In the genomic region with DNA sequence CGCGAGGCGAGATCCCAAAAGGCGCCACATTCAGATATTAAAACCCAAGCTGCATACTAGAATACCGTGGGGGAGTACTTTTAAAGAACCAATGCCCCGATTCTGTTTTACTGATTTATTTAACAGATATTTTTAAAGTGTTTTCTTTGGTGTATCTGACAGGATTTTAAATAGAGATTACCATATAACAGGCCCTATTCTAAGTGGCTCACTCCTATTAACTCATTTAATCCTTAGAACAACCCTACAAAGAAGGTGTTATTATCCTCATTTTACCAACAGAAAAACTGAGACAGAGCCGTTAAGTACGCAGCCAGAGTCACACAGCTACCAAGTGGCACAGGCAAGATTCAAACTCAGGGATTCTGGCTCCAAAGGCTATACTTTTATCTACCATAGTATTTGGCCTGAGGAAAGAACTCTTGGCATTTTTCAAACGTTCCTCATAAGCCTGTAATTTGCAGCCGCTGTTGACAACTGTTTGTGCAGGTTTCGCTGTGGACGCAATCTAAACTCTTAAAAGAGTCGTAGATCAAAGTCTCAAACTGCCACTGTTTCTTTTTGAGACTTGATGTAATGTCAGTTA, we compare ENCODE assay signal across 9 cellular contexts. TPM values are rescaled to one million over a fixed set of nuclear protein-coding genes. Genes with fewer than 3 reads are reported as not detected.
DNase-seq lines count a peak whose midpoint lies in the region; ATAC-seq, FAIRE-seq and TF ChIP-seq lines count a peak whose summit lies in the region.
"Had no signal": no experiment of that assay in that cellular context is flagged by ENCODE, and none has a peak within 500 bp of the region (broad histone marks: within the 10 kb centered on the region; RNA-seq: fewer than 3 reads in every experiment).

No MANE protein-coding gene starts in this region.

- H3K9ac ChIP-seq in H1 (replicated peaks in 1 of 4; ENCODE audit: extremely low read depth in 1 of 4, low read depth in 3 of 4, low read length in 3 of 4) = peak overlapping the region; percentile 1 to 62 (median 50); a peak in 6 of 7 replicates

- H3K79me2 ChIP-seq in H1 (ENCODE audit: control insufficient read depth in 1 of 2, insufficient read depth in 2 of 2, low read length in 2 of 2) = peaks cover 30 to 44% of the 10 kb centered on the region in 2 experiments

- H2AFZ ChIP-seq in H1 (ENCODE audit: low read length) = peak overlapping the region; percentile 25

- H3K4me1 ChIP-seq in H1 (replicated peaks in 1 of 4; ENCODE audit: control insufficient read depth in 3 of 4, insufficient read depth in 4 of 4, low read length in 3 of 4) (peaks cover 7 to 16% (median 13%) of the 10 kb centered on the region in 4 experiments), psoas muscle (peaks cover 29% of the 10 kb centered on the region), right cardiac atrium (ENCODE audit: control insufficient read depth, insufficient read depth, low read length) (peaks cover 4% of the 10 kb centered on the region)

- H2BK20ac ChIP-seq in H1 (ENCODE audit: low read length) = no peak overlapping the region

- no peak overlapping the region for H3K14ac ChIP-seq in H1 (ENCODE audit: insufficient read length)

- no peak for TF ChIP-seq RAD21 in H1 (IDR thresholded peaks at IDR 0.05 in 1 of 2, conservative IDR thresholded peaks at IDR 0.05 in 1 of 2; ENCODE audit: low read depth in 2 of 2, low read length in 2 of 2)

- no peak overlapping the region for H3K23ac ChIP-seq in H1 (ENCODE audit: insufficient read length)

- H4K5ac ChIP-seq in H1 (ENCODE audit: insufficient read length, low read depth, low read length) = no peak overlapping the region

- no peak overlapping the region for H3K56ac ChIP-seq in H1 (replicated peaks; ENCODE audit: insufficient read length, low read depth, low read length)

- H3K23me2 ChIP-seq in H1 (ENCODE audit: low read depth, low read length) = peaks cover 10% of the 10 kb centered on the region

- no peak overlapping the region for H3K18ac ChIP-seq in H1 (ENCODE audit: extremely low read depth, low read length)

- H3K79me1 ChIP-seq in H1 (ENCODE audit: low read depth, low read length) = peaks cover 9% of the 10 kb centered on the region

- H2BK5ac ChIP-seq in H1 (ENCODE audit: low read depth, low read length) = no peak overlapping the region

- TF ChIP-seq EP300 in H1 (IDR thresholded peaks at IDR 0.05; ENCODE audit: borderline replicate concordance in 1 of 2, low read depth in 2 of 2, low read length in 2 of 2) = no peak

- H4K8ac ChIP-seq in H1 (ENCODE audit: extremely low read depth, insufficient read depth, low read length) = no peak overlapping the region

- H3K36me3 ChIP-seq in H7 (replicated peaks; ENCODE audit: control insufficient read depth, insufficient read depth, low read length) (peaks cover 3% of the 10 kb centered on the region), H1 (ENCODE audit: control insufficient read depth in 2 of 4, insufficient read depth in 4 of 4, low read length in 3 of 4) (no peaks in the 10 kb centered on the region; a peak in 1 of 8 replicates), psoas muscle (ENCODE audit: insufficient read depth in 1 of 2, low read depth in 1 of 2) (no peaks in the 10 kb centered on the region)
- H3K36me3 ChIP-seq: tibial nerve had no signal

- no peak for TF ChIP-seq POLR2A in H1 (IDR thresholded peaks at IDR 0.05; ENCODE audit: control extremely low read depth in 1 of 2, low read depth in 2 of 2, low read length in 2 of 2)

- H2BK15ac ChIP-seq in H1 (ENCODE audit: low read length) = no peak overlapping the region

- ATAC-seq in psoas muscle (no peak), right cardiac atrium (no peak)

- H2AK5ac ChIP-seq in H1 (ENCODE audit: low read depth, low read length) = no peak overlapping the region

- POLR2A ChIA-PET in H1 (lab: Charles Lee; ENCODE audit: partially characterized antibody) = interaction anchor here (0.6 to 2.5 kb wide), 13 partner anchors 9 to 198 kb away, joined by 3 to 22 read pairs (median 4); no protein-coding TSS in a partner anchor

- no peak overlapping the region for H2BK12ac ChIP-seq in H1 (ENCODE audit: low read depth, low read length)

- TF ChIP-seq CTCF in H1 (IDR thresholded peaks at IDR 0.05; ENCODE audit: control extremely low read depth in 1 of 3, insufficient read depth in 1 of 3, low read depth in 1 of 3, low read length in 3 of 3) (no peak), psoas muscle (IDR thresholded peaks at IDR 0.05) (no peak), GM10266 (IDR thresholded peaks at IDR 0.05; ENCODE audit: control insufficient read depth, insufficient read depth, low read depth, missing control alignments) (no peak)

- peak overlapping the region; percentile 69 to 97 for H3K4me2 ChIP-seq in H1 (ENCODE audit: insufficient read depth in 1 of 2, low read depth in 2 of 2, low read length in 2 of 2)

- CTCF ChIA-PET in H1 (lab: Charles Lee; ENCODE audit: partially characterized antibody) = interaction anchor here (0.6 to 1.3 kb wide), 4 partner anchors 9 to 90 kb away, joined by 3 to 4 read pairs (median 3); no protein-coding TSS in a partner anchor

- H3K4me3 ChIP-seq in H7 (ENCODE audit: insufficient read depth, low read depth, low read length) (peak overlapping the region; percentile 19; the same call in 1 of the 2 replicates), H1 (ENCODE audit: extremely low read depth in 1 of 4, insufficient read depth in 2 of 4, low read depth in 3 of 4, low read length in 4 of 4) (peak overlapping the region; percentile 65 to 91 (median 82); a peak in 5 of 8 replicates), psoas muscle (peak overlapping the region; percentile 41), right cardiac atrium (ENCODE audit: low read length) (no peak overlapping the region)

- H3K27me3 ChIP-seq in H7 (ENCODE audit: control insufficient read depth, insufficient read depth, low read length) (no peaks in the 10 kb centered on the region), H1 (replicated peaks in 1 of 4; ENCODE audit: control insufficient read depth in 3 of 4, extremely low read depth in 1 of 4, insufficient read depth in 3 of 4, low read length in 3 of 4) (no peaks in the 10 kb centered on the region), psoas muscle (ENCODE audit: insufficient read depth in 3 of 3, low read length in 2 of 3) (no peaks in the 10 kb centered on the region), right cardiac atrium (ENCODE audit: control insufficient read depth, insufficient read depth) (no peaks in the 10 kb centered on the region)
- H3K27me3 ChIP-seq: tibial nerve had no signal

- H3K27ac ChIP-seq in H1 (ENCODE audit: low read depth, low read length) (no peak overlapping the region), psoas muscle (no peak overlapping the region), right cardiac atrium (ENCODE audit: low read length) (no peak overlapping the region)

- 38% methylated on average over 13 of the region's 13 CpGs; no CpG with 5 or more reads in 1 of the 2 experiments for WGBS in H1 (ENCODE audit: extremely low coverage in 1 of 2, insufficient coverage in 1 of 2, insufficient read length in 1 of 2, insufficient replicate concordance in 2 of 2, low coverage in 1 of 2, low lambda C conversion rate in 2 of 2, missing lambda C conversion rate in 1 of 2), 2 experiments
- 29 to 31% (median 30%) methylated on average over 13 of the region's 13 CpGs for WGBS in psoas muscle, 3 donors
- WGBS in right cardiac atrium = 32% methylated on average over 13 of the region's 13 CpGs

- H3K9me3 ChIP-seq in H1 (ENCODE audit: insufficient read depth in 2 of 2, low read depth in 1 of 2, low read length in 1 of 2) (no peaks in the 10 kb centered on the region), psoas muscle (no peaks in the 10 kb centered on the region), right cardiac atrium (ENCODE audit: control insufficient read depth, low read length) (no peaks in the 10 kb centered on the region)
- H3K9me3 ChIP-seq: tibial nerve had no signal

- H4K20me1 ChIP-seq in H1 (replicated peaks in 1 of 2; ENCODE audit: control insufficient read depth in 1 of 2, insufficient read depth in 2 of 2, low read length in 2 of 2) = peaks cover 9 to 17% of the 10 kb centered on the region in 2 experiments

- H4K91ac ChIP-seq in H1 (replicated peaks; ENCODE audit: insufficient read length, low read length) = no peak overlapping the region

- intact Hi-C loops in psoas muscle (cut with DNase I) (no loop called here), right cardiac atrium (cut with DNase I) (no loop called here)

- H2BK120ac ChIP-seq in H1 (replicated peaks; ENCODE audit: low read depth, low read length) = no peak overlapping the region

- no peak for FAIRE-seq in H1 (lab: Jason Lieb, UNC)

- H3K4ac ChIP-seq in H1 (replicated peaks; ENCODE audit: insufficient read length, low read depth, low read length) = no peak overlapping the region

- no peak for DNase-seq in H7
- DNase-seq in OCI-M1 (lab: John Stamatoyannopoulos, UW) = peak; percentile 57
- DNase-seq in H1 (ENCODE audit: low read depth in 1 of 2, low spot score in 2 of 2) = no peak
- DNase-seq in psoas muscle = no peak
- DNase-seq in right cardiac atrium = no peak
- DNase-seq in GM10266 (ENCODE audit: extremely low spot score) = no peak
- no peak for DNase-seq in activated CD4-positive, alpha-beta T cell treated with anti-CD3 and anti-CD28 coated beads, Interleukin-2, amount 50 U/mL, for 48 hours

RNA-seq across cellular contexts. Expression of gene TMEM245, which starts 0.6 kb away (rescaled TPM):
- total RNA-seq in H7 (2014; rRNA removed; shearing (Covaris generic)) = 30.4 and 46.2 TPM in 2 replicates
- total RNA-seq in H1 (2021; fragmentation: NEBNext Ultra II Directional; extraction: Animal tissue kit (Norgen Biotek cat#: 25700)) = 42.1 and 44.3 TPM in 2 replicates
- polyA plus RNA-seq in H1 (2011; rRNA removed) (40.3 and 45.8 TPM in 2 replicates), psoas muscle (10 to 100 TPM in 2 of 3 donors, 1 to 10 TPM in 1; 6.0 to 58.0 (median 16.8) TPM), right cardiac atrium (25.6 TPM)
- polyA plus RNA-seq in H1 (2011; cell fraction: cytosol; rRNA removed) = 33.8 TPM
- polyA plus RNA-seq in H1 (2011; cell fraction: nucleus; rRNA removed) = 32.6 TPM
- 22.3 to 28.6 TPM (median 27.8 TPM) in 4 replicates for polyA plus RNA-seq in H1 (2012, experiment 1 of 2)
- 6.1 TPM for polyA plus RNA-seq in H1 (2012, experiment 2 of 2)
- 53.5 TPM for polyA plus RNA-seq in H1 (2013, experiment 1 of 2)
- 55.3 TPM for polyA plus RNA-seq in H1 (2013, experiment 2 of 2)
- 127 and 148 TPM in 2 replicates for polyA minus RNA-seq in H1 (2011; rRNA and poly(A)+ RNA removed)
- polyA minus RNA-seq in H1 (2011; cell fraction: cytosol; rRNA and poly(A)+ RNA removed) = 42.5 TPM
- polyA minus RNA-seq in H1 (2011; cell fraction: nucleus; rRNA and poly(A)+ RNA removed) = 80.1 TPM
- total RNA-seq in psoas muscle (10 to 100 TPM; 32.4 to 77.8 (median 44.3) TPM), right cardiac atrium (100 to 1,000 TPM in 2 of 4 donors, 10 to 100 TPM in 2; 81.4 to 136 (median 99.6) TPM)

RNA-seq across cellular contexts. Expression of gene FRRS1L, which starts 46.8 kb away (rescaled TPM):
- total RNA-seq in H7 (2014; rRNA removed; shearing (Covaris generic)) = 0.14 and 0.18 TPM in 2 replicates
- 2.1 and 2.2 TPM in 2 replicates for total RNA-seq in H1 (2021; fragmentation: NEBNext Ultra II Directional; extraction: Animal tissue kit (Norgen Biotek cat#: 25700))
- 0.66 and 1.0 TPM in 2 replicates for polyA plus RNA-seq in H1 (2011; rRNA removed)
- 0.62 TPM for polyA plus RNA-seq in H1 (2011; cell fraction: cytosol; rRNA removed)
- 0.63 TPM for polyA plus RNA-seq in H1 (2011; cell fraction: nucleus; rRNA removed)
- polyA plus RNA-seq in H1 (2012, experiment 1 of 2) = 0.64 to 1.2 TPM (median 1.1 TPM) in 4 replicates
- polyA plus RNA-seq in H1 (2012, experiment 2 of 2) = 1.0 TPM
- polyA plus RNA-seq in H1 (2013, experiment 1 of 2) = 0.53 TPM
- polyA plus RNA-seq in H1 (2013, experiment 2 of 2) = 0.55 TPM
- 0.85 and 3.1 TPM in 2 replicates for polyA minus RNA-seq in H1 (2011; rRNA and poly(A)+ RNA removed)
- 0.59 TPM for polyA minus RNA-seq in H1 (2011; cell fraction: cytosol; rRNA and poly(A)+ RNA removed)
- polyA minus RNA-seq in H1 (2011; cell fraction: nucleus; rRNA and poly(A)+ RNA removed) = 1.6 TPM
- under 1 TPM in 1 of 4 donors, not detected in 3; 0.04 TPM for total RNA-seq in psoas muscle
- polyA plus RNA-seq in psoas muscle = under 1 TPM in 2 of 3 donors, not detected in 1; under 0.01 to 0.01 TPM
- 1 to 10 TPM; 3.9 to 5.9 (median 4.4) TPM for total RNA-seq in right cardiac atrium
- polyA plus RNA-seq in right cardiac atrium = 0.91 TPM
- total RNA-seq: pulmonary artery endothelial cell had no signal
